Comparison of ENCODE assay signal across 10 cellular contexts in genomic region chr2:72142743-72143440, GRCh38. TPM values are rescaled to one million over a fixed set of nuclear protein-coding genes. Genes with fewer than 3 reads are reported as not detected.
A peak's percentile ranks its signal among the peaks of the same experiment; 100 is the strongest.
DNase-seq lines count a peak whose midpoint lies in the region; ATAC-seq, FAIRE-seq and TF ChIP-seq lines count a peak whose summit lies in the region.
"Had no signal": no experiment of that assay in that cellular context is flagged by ENCODE, and none has a peak within 500 bp of the region (broad histone marks: within the 10 kb centered on the region; RNA-seq: fewer than 3 reads in every experiment).

No MANE protein-coding gene starts in this region.

- peaks cover 9% of the 10 kb centered on the region for H3K9me3 Mint-ChIP-seq in astrocyte (ENCODE audit: unreplicated experiment)

- in situ Hi-C loops in G401 (cut with HindIII; ENCODE audit: low sequenced_read_pairs), result no loop called here

- peaks cover 3% of the 10 kb centered on the region for H4K20me1 ChIP-seq in astrocyte (ENCODE audit: insufficient read depth, low read length)

- peaks cover 55% of the 10 kb centered on the region for H3K27me3 Mint-ChIP-seq in astrocyte (ENCODE audit: low read depth, unreplicated experiment)

- peak in 1 of 4 donors; percentile 24 for TF ChIP-seq EP300 in sigmoid colon (IDR thresholded peaks at IDR 0.05)

- H3K9me3 ChIP-seq in astrocyte (ENCODE audit: insufficient read depth, low read depth, low read length) (peaks cover 4% of the 10 kb centered on the region), iPS-20b (ENCODE audit: insufficient read depth, low read depth, low read length) (0 out of 2 replicates have a peak, but pooled peaks cover 4% of the 10 kb centered on the region), sigmoid colon (no peaks in the 10 kb centered on the region)

- no peak overlapping the region for H3K4me3 ChIP-seq in astrocyte (ENCODE audit: insufficient read depth, low read depth, low read length)
- H3K4me3 ChIP-seq in iPS-20b (ENCODE audit: low read length), result peak overlapping the region; percentile 54; the same call in 1 of the 2 replicates
- H3K4me3 ChIP-seq in sigmoid colon, result peak overlapping the region; percentile 7 to 55 (median 37)

- no peak overlapping the region for H3K27ac Mint-ChIP-seq in astrocyte (ENCODE audit: unreplicated experiment)

- TF ChIP-seq POLR2A in sigmoid colon (IDR thresholded peaks at IDR 0.05), result no peak

- DNase-seq in G401 (ENCODE audit: low spot score) (peak; percentile 58), astrocyte (ENCODE audit: low read depth) (no peak), sigmoid colon (peak; percentile 92), cortex of kidney (lab: John Stamatoyannopoulos, UW) (no peak), NAMALWA (ENCODE audit: low spot score) (no peak)

- ATAC-seq in HG03108 (IDR thresholded peaks at IDR 0.05; ENCODE audit: unreplicated experiment), result no peak
- no peak for ATAC-seq in GM21723 (IDR thresholded peaks at IDR 0.05; ENCODE audit: unreplicated experiment)
- ATAC-seq: Panc1 had no signal

- no peak overlapping the region for H3K9ac ChIP-seq in astrocyte (ENCODE audit: low read length)
- H3K9ac ChIP-seq in iPS-20b (ENCODE audit: low read depth, low read length), result no peak overlapping the region

- H3K79me2 ChIP-seq in astrocyte (ENCODE audit: insufficient read depth, low read length), result no peaks in the 10 kb centered on the region

- peak overlapping the region; percentile 70 for H3K4me2 ChIP-seq in astrocyte (ENCODE audit: low read length)

- no peak for TF ChIP-seq CTCF in astrocyte (IDR thresholded peaks at IDR 0.05; ENCODE audit: insufficient read depth, low read depth, low read length)
- TF ChIP-seq CTCF in sigmoid colon (IDR thresholded peaks at IDR 0.05), result no peak

- no peak overlapping the region for H2AFZ ChIP-seq in astrocyte (ENCODE audit: low read depth, low read length)

- H3K36me3 ChIP-seq in astrocyte (ENCODE audit: insufficient read depth, low read length), result no peaks in the 10 kb centered on the region
- H3K36me3 ChIP-seq in iPS-20b (ENCODE audit: insufficient read depth, low read depth, low read length), result no peaks in the 10 kb centered on the region
- H3K36me3 ChIP-seq in sigmoid colon, result no peaks in the 10 kb centered on the region

- H3K4me3 Mint-ChIP-seq in astrocyte (ENCODE audit: unreplicated experiment), result no peak overlapping the region

- peaks cover 1% of the 10 kb centered on the region for H3K4me1 Mint-ChIP-seq in astrocyte (ENCODE audit: low read depth, unreplicated experiment)

- no peak for FAIRE-seq in astrocyte (lab: Jason Lieb, UNC)
- FAIRE-seq: islet of Langerhans had no signal

- peaks cover 20% of the 10 kb centered on the region for H3K4me1 ChIP-seq in astrocyte (ENCODE audit: insufficient read depth, low read length)
- H3K4me1 ChIP-seq in iPS-20b (ENCODE audit: insufficient read depth, low read length), result peaks cover 11% of the 10 kb centered on the region; the same call in 1 of the 2 replicates
- H3K4me1 ChIP-seq in sigmoid colon, result peaks cover 0 to 56% (median 54%) of the 10 kb centered on the region in 4 donors

- H3K36me3 Mint-ChIP-seq in astrocyte (ENCODE audit: low read depth, unreplicated experiment), result no peaks in the 10 kb centered on the region

- WGBS in sigmoid colon, 2 donors, result 6 to 14% methylated on average over 45 of the region's 45 CpGs

- intact Hi-C loops in sigmoid colon (cut with DNase I), result no loop called here

- H3K27me3 ChIP-seq in astrocyte (ENCODE audit: insufficient read depth, low read length) (peaks cover 43% of the 10 kb centered on the region), iPS-20b (ENCODE audit: insufficient read depth, low read length) (peaks cover 100% of the 10 kb centered on the region), sigmoid colon (peaks cover 23 to 54% (median 37%) of the 10 kb centered on the region in 3 donors)

- H3K27ac ChIP-seq in astrocyte (ENCODE audit: low read depth, low read length), result no peak overlapping the region
- no peak overlapping the region for H3K27ac ChIP-seq in iPS-20b (ENCODE audit: low read length)
- peak overlapping the region; percentile 37 to 60 (median 54) for H3K27ac ChIP-seq in sigmoid colon

RNA-seq across cellular contexts. Expression of gene CYP26B1, which starts 4.8 kb away (rescaled TPM):
- 0.18 TPM in 1 of 2 replicates, not detected in the other for total RNA-seq in G401 (2014; rRNA removed; shearing (Covaris generic))
- 0.77 and 1.2 TPM in 2 replicates for total RNA-seq in astrocyte
- total RNA-seq in sigmoid colon, result 1 to 10 TPM in 3 of 4 donors, under 1 TPM in 1; 0.68 to 5.0 (median 3.0) TPM
- 1 to 10 TPM in 2 of 3 donors, under 1 TPM in 1; 0.46 to 2.8 (median 1.2) TPM for polyA plus RNA-seq in sigmoid colon

Comparison
In these comparisons a context has a peak if more than half of its experiments do, and no peak if none do; other contexts are left out.
1. DNase-seq: peak in G401 (single experiment) and sigmoid colon (single experiment); none in astrocyte (single experiment), cortex of kidney (single experiment) and NAMALWA (single experiment).
2. H3K27ac ChIP-seq: peak in sigmoid colon (4 of 4); none in astrocyte (single experiment) and iPS-20b (single experiment).